8 cellular contexts compared by ENCODE assay signal in the genomic region with DNA sequence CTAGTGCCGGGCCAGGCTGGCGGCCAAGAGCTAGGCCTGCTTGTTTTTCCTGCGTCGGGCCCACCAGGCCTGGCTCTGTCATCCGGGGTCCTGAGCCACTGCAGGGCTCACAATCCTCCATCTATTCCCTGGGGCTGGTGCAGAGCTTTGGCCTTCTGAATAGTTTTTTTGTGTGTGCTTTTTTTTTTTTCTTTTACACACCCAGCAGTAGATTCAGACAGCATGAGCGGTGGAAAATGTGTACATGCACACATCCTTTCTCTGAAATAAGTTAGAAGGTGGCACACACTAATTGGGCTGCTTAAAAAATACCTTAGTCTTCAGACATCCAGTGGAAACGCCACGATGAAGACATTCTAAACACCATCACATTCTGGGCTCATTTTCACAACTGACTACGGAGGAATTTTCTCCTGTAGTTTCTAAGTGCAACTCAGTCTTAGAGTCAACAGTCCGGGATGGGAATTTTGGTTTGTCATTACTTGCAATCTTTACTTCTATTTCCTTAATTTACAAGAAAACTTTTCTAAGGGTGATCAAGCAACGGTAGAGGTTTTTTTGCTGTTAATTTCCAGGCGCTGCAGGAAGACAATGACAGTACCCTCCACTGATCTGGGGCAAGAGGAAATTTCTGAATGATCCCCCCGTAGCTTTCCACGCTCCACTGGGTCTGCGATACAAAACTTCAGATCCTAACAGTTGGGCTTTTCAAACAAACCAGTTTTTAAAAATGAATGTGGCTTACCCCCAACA.
DNase-seq lines count a peak whose midpoint lies in the region; ATAC-seq and TF ChIP-seq lines count a peak whose summit lies in the region.

No MANE protein-coding gene starts in this region.

- CTCF ChIA-PET in HEK293T (lab: Yijun Ruan, JAX) = interaction anchor here (2.4 kb wide), 1 partner anchor 50 kb away, joined by 10 read pairs; no protein-coding TSS in a partner anchor

- DNase-seq in DMS 273 (lab: John Stamatoyannopoulos, UW; ENCODE audit: unreplicated experiment) = peak; percentile 53
- DNase-seq in DMS 273 treated with DMSO at 0.1 percent for 48 hours (lab: John Stamatoyannopoulos, UW) = no peak
- peak; percentile 59 for DNase-seq in fibroblast of pulmonary artery (ENCODE audit: low read depth)
- peak; percentile 32 for DNase-seq in skeletal muscle cell (ENCODE audit: low read depth)
- no peak for DNase-seq in HEK293T (ENCODE audit: extremely low spot score)
- no peak for DNase-seq in NCI-H748 (lab: John Stamatoyannopoulos, UW; ENCODE audit: unreplicated experiment)

- no peak for ATAC-seq in GM18498 (IDR thresholded peaks at IDR 0.05; ENCODE audit: unreplicated experiment)

- H3K27ac ChIP-seq in VCaP = peak overlapping the region; percentile 99

- TF ChIP-seq CTCF in VCaP (conservative IDR thresholded peaks at IDR 0.05) = no peak
- no peak for TF ChIP-seq CTCF in fibroblast of pulmonary artery (IDR thresholded peaks at IDR 0.05; ENCODE audit: low read length, missing control alignments)

- peak overlapping the region; percentile 78 for H3K4me3 ChIP-seq in fibroblast of pulmonary artery (replicated peaks; ENCODE audit: low read depth, low read length)
- H3K4me3 ChIP-seq in skeletal muscle cell (ENCODE audit: low read depth, low read length) = peak overlapping the region; percentile 86

- POLR2A ChIA-PET in HEK293T (lab: Yijun Ruan, JAX) = interaction anchor here (1.0 to 1.8 kb wide), 3 partner anchors 8 to 42 kb away, joined by 3 to 4 read pairs (median 4); no protein-coding TSS in a partner anchor

TF ChIP-seq in HEK293T, 16 proteins besides CTCF, POLR2A, EP300 and RAD21:
- TF ChIP-seq TARDBP (IDR thresholded peaks at IDR 0.05) = no peak
- no peak for TF ChIP-seq FOXA1 (IDR thresholded peaks at IDR 0.05)
- TF ChIP-seq CTBP1 (IDR thresholded peaks at IDR 0.05; ENCODE audit: borderline replicate concordance) = no peak
- no peak for TF ChIP-seq L3MBTL2 (conservative IDR thresholded peaks at IDR 0.05)
- no peak for TF ChIP-seq ELF4 (IDR thresholded peaks at IDR 0.05)
- TF ChIP-seq ZNF384 (IDR thresholded peaks at IDR 0.05) = no peak
- no peak for TF ChIP-seq FOXM1 (IDR thresholded peaks at IDR 0.05; ENCODE audit: borderline replicate concordance)
- TF ChIP-seq BHLHE40 (IDR thresholded peaks at IDR 0.05; ENCODE audit: borderline replicate concordance) = no peak
- TF ChIP-seq FOXK2 (IDR thresholded peaks at IDR 0.05) = no peak
- no peak for TF ChIP-seq HDGF (IDR thresholded peaks at IDR 0.05; ENCODE audit: borderline replicate concordance)
- TF ChIP-seq LEF1 (IDR thresholded peaks at IDR 0.05; ENCODE audit: borderline replicate concordance) = no peak
- no peak for TF ChIP-seq ARNT (IDR thresholded peaks at IDR 0.05)
- TF ChIP-seq, protein P1, sequence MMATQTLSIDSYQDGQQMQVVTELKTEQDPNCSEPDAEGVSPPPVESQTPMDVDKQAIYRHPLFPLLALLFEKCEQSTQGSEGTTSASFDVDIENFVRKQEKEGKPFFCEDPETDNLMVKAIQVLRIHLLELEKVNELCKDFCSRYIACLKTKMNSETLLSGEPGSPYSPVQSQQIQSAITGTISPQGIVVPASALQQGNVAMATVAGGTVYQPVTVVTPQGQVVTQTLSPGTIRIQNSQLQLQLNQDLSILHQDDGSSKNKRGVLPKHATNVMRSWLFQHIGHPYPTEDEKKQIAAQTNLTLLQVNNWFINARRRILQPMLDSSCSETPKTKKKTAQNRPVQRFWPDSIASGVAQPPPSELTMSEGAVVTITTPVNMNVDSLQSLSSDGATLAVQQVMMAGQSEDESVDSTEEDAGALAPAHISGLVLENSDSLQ (IDR thresholded peaks at IDR 0.05) = no peak
- no peak for TF ChIP-seq NFRKB (IDR thresholded peaks at IDR 0.05)
- TF ChIP-seq SUZ12 (IDR thresholded peaks at IDR 0.05) = no peak
- TF ChIP-seq SP1 (IDR thresholded peaks at IDR 0.05) = no peak

Comparison
In these comparisons a context has a peak if more than half of its experiments do, and no peak if none do; other contexts are left out.
1. DNase-seq: peak in DMS 273 (single experiment), fibroblast of pulmonary artery (single experiment) and skeletal muscle cell (single experiment); none in DMS 273 treated with DMSO at 0.1 percent for 48 hours (single experiment), HEK293T (single experiment) and NCI-H748 (single experiment).